Comparison of ENCODE assay signal across 1 cellular context in genomic region chr12:60539592-60539991, GRCh38.
TF ChIP-seq lines count a peak whose summit lies in the region.

No MANE protein-coding gene starts in this region.

TF ChIP-seq in IMR-90, 13 proteins besides CTCF, POLR2A, EP300 and RAD21 (continued from another document):
- TF ChIP-seq USF2 (IDR thresholded peaks at IDR 0.05; ENCODE audit: low read depth, low read length) = no peak
- no peak for TF ChIP-seq MAZ (IDR thresholded peaks at IDR 0.05; ENCODE audit: borderline replicate concordance, low read depth, low read length)
